Comparison of ENCODE assay signal across 32 cellular contexts in the genomic region with DNA sequence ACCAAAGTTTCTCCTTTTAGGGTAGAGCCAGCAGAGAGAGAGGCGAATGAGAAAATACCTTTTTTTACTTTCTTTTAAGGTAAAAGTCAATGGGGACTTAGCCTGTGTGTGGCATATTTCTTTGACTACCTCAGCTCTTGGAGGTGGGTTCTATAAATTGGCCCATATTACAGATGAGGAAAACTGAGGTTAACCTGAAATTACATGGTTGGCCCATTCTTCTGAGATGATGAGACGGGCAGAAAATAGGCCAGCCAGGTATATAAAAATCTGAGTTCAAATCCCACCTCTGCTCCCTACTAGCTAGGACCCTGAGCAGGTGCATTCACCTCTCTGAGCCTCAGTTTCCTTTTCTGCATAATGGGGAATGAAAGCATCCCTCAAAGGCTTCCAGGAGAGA. TPM values are rescaled to one million over a fixed set of nuclear protein-coding genes. Genes with fewer than 3 reads are reported as not detected.
"Had no signal": no experiment of that assay in that cellular context is flagged by ENCODE, and none has a peak within 500 bp of the region (broad histone marks: within the 10 kb centered on the region; RNA-seq: fewer than 3 reads in every experiment).

No MANE protein-coding gene starts in this region.

- DNase-seq: colonic mucosa; cortex of kidney; effector CD8-positive, alpha-beta T cell; effector memory CD8-positive, alpha-beta T cell; endodermal cell; esophagus squamous epithelium; foreskin fibroblast; foreskin melanocyte; gastrocnemius medialis; glutamatergic neuron; head of caudate nucleus; heart right ventricle; hippocampal formation; left cardiac atrium; left lung; left ventricle myocardium superior; lower lobe of right lung; mesenchymal stem cell; midbrain; naive thymus-derived CD4-positive, alpha-beta T cell had no signal

- FAIRE-seq: islet of Langerhans, keratinocyte had no signal

- H3K4me3 Mint-ChIP-seq: dendritic cell treated with granulocyte-macrophage colony-stimulating factor and Interleukin-4, amounts not matched to agents 40 ng/mL and 50 ng/mL, for 4 days; effector memory CD8-positive, alpha-beta T cell; endodermal cell; naive thymus-derived CD4-positive, alpha-beta T cell had no signal

- H3K4me3 ChIP-seq: colonic mucosa, esophagus squamous epithelium, gastrocnemius medialis, heart right ventricle, left lung, lower lobe of right lung had no signal

- H3K27me3 ChIP-seq: colonic mucosa had no signal

- H3K27ac Mint-ChIP-seq: dendritic cell treated with granulocyte-macrophage colony-stimulating factor and Interleukin-4, amounts not matched to agents 40 ng/mL and 50 ng/mL, for 4 days; effector memory CD8-positive, alpha-beta T cell; endodermal cell had no signal

- H3K9me3 ChIP-seq: colonic mucosa, esophagus squamous epithelium, gastrocnemius medialis, left lung, lower lobe of right lung had no signal

- ATAC-seq: effector memory CD8-positive, alpha-beta T cell; esophagus mucosa; gastrocnemius medialis; heart right ventricle; left cardiac atrium; left lung; left ventricle myocardium superior; lower lobe of right lung; naive thymus-derived CD4-positive, alpha-beta T cell had no signal

- H3K36me3 ChIP-seq: colonic mucosa, esophagus squamous epithelium, gastrocnemius medialis, heart right ventricle, left lung, lower lobe of right lung had no signal

- H3K4me1 ChIP-seq: colonic mucosa, esophagus squamous epithelium, gastrocnemius medialis, heart right ventricle, left lung, lower lobe of right lung had no signal

- H3K9me3 Mint-ChIP-seq: effector memory CD8-positive, alpha-beta T cell had no signal

- H3K27ac ChIP-seq: colonic mucosa, epithelial cell of prostate, esophagus squamous epithelium, gastrocnemius medialis, heart right ventricle, left lung, lower lobe of right lung had no signal

RNA-seq across cellular contexts. Expression of a gene that starts 22.4 kb away (rescaled TPM):
- total RNA-seq: colonic mucosa; dermis microvascular lymphatic vessel endothelial cell; esophagus mucosa; esophagus squamous epithelium; gastrocnemius medialis; glomerular endothelial cell; heart right ventricle; left cardiac atrium; left lung; left ventricle myocardium superior; lower leg skin; lower lobe of right lung; lung microvascular endothelial cell; mononuclear cell; mucosa of gallbladder; naive thymus-derived CD4-positive, alpha-beta T cell had no signal
- polyA plus RNA-seq: heart right ventricle; naive thymus-derived CD4-positive, alpha-beta T cell had no signal

RNA-seq across cellular contexts. Expression of a gene that starts 27.1 kb away (rescaled TPM):
- polyA plus RNA-seq: naive thymus-derived CD4-positive, alpha-beta T cell had no signal

RNA-seq across cellular contexts. Expression of a gene that starts 45.6 kb away (rescaled TPM):
- total RNA-seq: dermis microvascular lymphatic vessel endothelial cell, endodermal cell, glomerular endothelial cell, kidney epithelial cell, left ventricle myocardium superior, lung microvascular endothelial cell had no signal
- polyA plus RNA-seq: keratinocyte; naive thymus-derived CD4-positive, alpha-beta T cell had no signal
